15 cellular contexts compared by ENCODE assay signal in genomic region chr9:125850231-125850630, GRCh38.
"Had no signal": no experiment of that assay in that cellular context is flagged by ENCODE, and none has a peak within 500 bp of the region (broad histone marks: within the 10 kb centered on the region; RNA-seq: fewer than 3 reads in every experiment).

No MANE protein-coding gene starts in this region.

- H3K4me2 ChIP-seq: smooth muscle cell had no signal

- H3K36me3 ChIP-seq: esophagus muscularis mucosa, left lung, lower lobe of right lung, suprapubic skin, thyroid gland had no signal

- H3K4me1 ChIP-seq: lower lobe of right lung had no signal

- H3K9me3 ChIP-seq: esophagus muscularis mucosa, left lung, lower lobe of right lung, suprapubic skin, thyroid gland had no signal

- H3K4me3 ChIP-seq: esophagus muscularis mucosa, left lung, lower lobe of right lung, smooth muscle cell, suprapubic skin, thyroid gland had no signal

- H3K27me3 ChIP-seq: esophagus muscularis mucosa, left lung, suprapubic skin, thyroid gland had no signal

- FAIRE-seq: urothelium cell line had no signal

- ATAC-seq: effector memory CD8-positive, alpha-beta T cell; left lung; lower lobe of right lung; natural killer cell; stimulated activated effector memory CD8-positive, alpha-beta T cell treated with anti-CD3 and anti-CD28 coated beads, Interleukin-12 subunit alpha, Interleukin-12 subunit beta, amount 100 ng/mL, for 72 hours; stimulated activated naive CD8-positive, alpha-beta T cell treated with anti-CD3 and anti-CD28 coated beads, Interleukin-15, Interleukin-2, amounts not matched to agents 100 U/mL and 50 U/mL, for 24 hours had no signal

- DNase-seq: effector memory CD8-positive, alpha-beta T cell; immature natural killer cell; left lung; lower lobe of right lung; natural killer cell; right cardiac atrium; stimulated activated CD4-positive, alpha-beta T cell treated with anti-CD3 and anti-CD28 coated beads, Interleukin-4, amount 100 ng/mL, for 1 hour; stimulated activated CD8-positive, alpha-beta memory T cell treated with anti-CD3 and anti-CD28 coated beads, Interleukin-4, amount 100 ng/mL, for 48 hours; stimulated activated naive CD8-positive, alpha-beta T cell treated with anti-CD3 and anti-CD28 coated beads, Interleukin-15, Interleukin-2, amounts not matched to agents 100 U/mL and 50 U/mL, for 24 hours; thyroid gland had no signal
